20 cellular contexts compared by ENCODE assay signal in the genomic region with DNA sequence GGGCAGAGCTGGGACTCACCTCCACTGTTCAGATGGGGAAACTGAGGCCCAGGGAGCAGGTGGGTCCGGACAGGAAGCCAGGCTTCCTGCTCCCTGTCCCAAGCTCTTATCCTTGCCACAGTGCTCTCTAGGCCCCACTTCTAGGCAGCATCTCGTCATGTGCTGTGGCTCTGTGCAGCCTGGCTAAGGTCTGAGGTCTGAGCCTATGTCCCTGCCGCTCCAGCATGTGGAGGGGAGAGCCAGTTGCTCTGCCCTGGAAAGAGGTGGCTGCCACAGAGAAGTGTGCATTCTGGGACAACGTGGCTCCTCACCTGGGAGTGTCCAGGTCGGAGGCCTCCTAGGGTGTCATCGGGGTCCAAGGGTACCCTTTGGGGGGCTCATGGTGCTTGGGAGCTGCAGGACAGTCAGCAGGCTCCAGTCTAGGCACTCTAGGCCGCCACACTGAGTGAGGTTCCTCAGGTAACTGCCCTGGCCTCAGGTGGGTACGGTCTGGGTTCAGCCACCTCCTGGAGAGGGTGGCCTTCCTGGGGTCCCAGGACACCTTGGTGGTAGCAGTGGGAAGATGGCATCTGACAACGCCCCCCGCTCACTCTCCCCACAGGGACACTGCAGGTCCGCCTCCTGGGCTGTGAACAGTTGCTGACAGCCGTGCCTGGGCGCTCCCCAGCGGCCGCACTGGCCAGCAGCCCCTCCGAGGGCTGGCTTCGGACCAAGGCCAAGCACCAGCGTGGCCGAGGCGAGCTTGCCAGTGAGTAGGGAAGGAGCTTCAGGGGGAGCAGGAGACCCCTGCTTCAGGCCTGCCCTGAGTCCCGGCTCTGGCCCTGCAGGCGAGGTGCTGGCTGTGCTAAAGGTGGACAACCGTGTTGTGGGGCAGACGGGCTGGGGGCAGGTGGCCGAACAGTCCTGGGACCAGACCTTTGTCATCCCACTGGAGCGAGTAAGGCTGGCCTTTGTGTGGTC. TPM values are rescaled to one million over a fixed set of nuclear protein-coding genes. Genes with fewer than 3 reads are reported as not detected.
DNase-seq lines count a peak whose midpoint lies in the region; ATAC-seq, FAIRE-seq and TF ChIP-seq lines count a peak whose summit lies in the region.
"Had no signal": no experiment of that assay in that cellular context is flagged by ENCODE, and none has a peak within 500 bp of the region (broad histone marks: within the 10 kb centered on the region; RNA-seq: fewer than 3 reads in every experiment).

No MANE protein-coding gene starts in this region.

- no peak for ATAC-seq in activated naive CD8-positive, alpha-beta T cell treated with anti-CD3 and anti-CD28 coated beads, Interleukin-2, amount 10 ng/mL, durations not matched to agents 7 days and 5 days (ENCODE audit: low read depth)
- ATAC-seq: stimulated activated naive B cell treated with anti-CD40 and anti-IgM and Interleukin-4, amounts not matched to agents 10 μg/mL and 1 μg/mL and 100 μg/mL, for 72 hours had no signal

- no peak overlapping the region for H3K4me3 Mint-ChIP-seq in activated naive CD8-positive, alpha-beta T cell treated with anti-CD3 and anti-CD28 coated beads, Interleukin-2, amount 10 ng/mL, durations not matched to agents 7 days and 5 days
- H3K4me3 Mint-ChIP-seq in activated naive CD8-positive, alpha-beta T cell treated with anti-CD3 and anti-CD28 coated beads for 36 hours: no peak overlapping the region
- H3K4me3 Mint-ChIP-seq: stimulated activated naive B cell treated with anti-CD40 and anti-IgM and Interleukin-4, amounts not matched to agents 10 μg/mL and 1 μg/mL and 100 μg/mL, for 72 hours had no signal

- H3K27ac ChIP-seq in kidney (ENCODE audit: low read depth in 2 of 2, low read length in 2 of 2) (no peak overlapping the region), tibial artery (no peak overlapping the region)
- H3K27ac ChIP-seq: BLaER1 treated with 17β-estradiol and CSF1 and Interleukin-3, amounts not matched to agents 10 nM and 100 nM; RWPE1; tibial nerve had no signal

- no peaks in the 10 kb centered on the region for H3K9me3 ChIP-seq in kidney (ENCODE audit: control insufficient read depth in 1 of 2, low read length in 2 of 2)
- no peaks in the 10 kb centered on the region for H3K9me3 ChIP-seq in tibial artery
- H3K9me3 ChIP-seq: BLaER1 treated with 17β-estradiol and CSF1 and Interleukin-3, amounts not matched to agents 10 nM and 100 nM; tibial nerve had no signal

- H3K9me3 Mint-ChIP-seq in activated naive CD8-positive, alpha-beta T cell treated with anti-CD3 and anti-CD28 coated beads, Interleukin-2, amount 10 ng/mL, durations not matched to agents 7 days and 5 days: no peaks in the 10 kb centered on the region
- no peaks in the 10 kb centered on the region for H3K9me3 Mint-ChIP-seq in activated naive CD8-positive, alpha-beta T cell treated with anti-CD3 and anti-CD28 coated beads for 36 hours
- H3K9me3 Mint-ChIP-seq: stimulated activated naive B cell treated with anti-CD40 and anti-IgM and Interleukin-4, amounts not matched to agents 10 μg/mL and 1 μg/mL and 100 μg/mL, for 72 hours had no signal

- no peaks in the 10 kb centered on the region for H3K27me3 ChIP-seq in tibial artery
- H3K27me3 ChIP-seq: BLaER1 treated with 17β-estradiol and CSF1 and Interleukin-3, amounts not matched to agents 10 nM and 100 nM; tibial nerve had no signal

- H3K36me3 ChIP-seq in kidney (ENCODE audit: control insufficient read depth in 1 of 2, insufficient read depth in 2 of 2, low read length in 2 of 2) (no peaks in the 10 kb centered on the region), tibial artery (peaks cover 0 to 17% (median 0%) of the 10 kb centered on the region in 3 donors)

- no peaks in the 10 kb centered on the region for H3K27me3 Mint-ChIP-seq in activated naive CD8-positive, alpha-beta T cell treated with anti-CD3 and anti-CD28 coated beads, Interleukin-2, amount 10 ng/mL, durations not matched to agents 7 days and 5 days
- H3K27me3 Mint-ChIP-seq in activated naive CD8-positive, alpha-beta T cell treated with anti-CD3 and anti-CD28 coated beads for 36 hours: no peaks in the 10 kb centered on the region
- H3K27me3 Mint-ChIP-seq: stimulated activated naive B cell treated with anti-CD40 and anti-IgM and Interleukin-4, amounts not matched to agents 10 μg/mL and 1 μg/mL and 100 μg/mL, for 72 hours had no signal

- DNase-seq in activated naive CD8-positive, alpha-beta T cell treated with anti-CD3 and anti-CD28 coated beads, Interleukin-2, amount 10 ng/mL, durations not matched to agents 7 days and 5 days: peak; percentile 29
- DNase-seq in activated naive CD8-positive, alpha-beta T cell treated with anti-CD3 and anti-CD28 coated beads for 36 hours: no peak
- DNase-seq in kidney: peak; percentile 63
- peak; percentile 10 to 57 for DNase-seq in tibial artery
- DNase-seq in activated CD4-positive, alpha-beta T cell treated with anti-CD3 and anti-CD28 coated beads for 4 hours: no peak
- no peak for DNase-seq in activated effector memory CD4-positive, alpha-beta T cell treated with Interleukin-2 at 50 U/mL for 16 hours
- DNase-seq: activated naive CD4-positive, alpha-beta T cell treated with Interleukin-2 at 50 U/mL for 16 hours; activated T-cell treated with anti-CD3 and anti-CD28 coated beads for 4 hours; GF-D8; KBM-7; MV-4-11; NCI-H1930; stimulated activated CD4-positive, alpha-beta T cell treated with anti-CD3 and anti-CD28 coated beads, Interleukin-15, amount 100 ng/mL, for 24 hours; stimulated activated naive B cell treated with anti-CD40 and anti-IgM and Interleukin-4, amounts not matched to agents 10 μg/mL and 1 μg/mL and 100 μg/mL, for 72 hours had no signal

- POLR2A ChIA-PET in activated naive CD8-positive, alpha-beta T cell treated with anti-CD3 and anti-CD28 coated beads, Interleukin-2, amount 10 ng/mL, durations not matched to agents 7 days and 5 days (lab: Charles Lee): interaction anchor here (1.7 kb wide), 1 partner anchor 11 kb away, joined by 6 read pairs; a partner anchor contains a TSS

- intact Hi-C loops in kidney (cut with DNase I): no loop called here
- intact Hi-C loops in tibial artery (cut with DNase I; ENCODE audit: low total_unique reads): no loop called here

- H3K4me1 Mint-ChIP-seq in activated naive CD8-positive, alpha-beta T cell treated with anti-CD3 and anti-CD28 coated beads, Interleukin-2, amount 10 ng/mL, durations not matched to agents 7 days and 5 days: no peaks in the 10 kb centered on the region
- no peaks in the 10 kb centered on the region for H3K4me1 Mint-ChIP-seq in activated naive CD8-positive, alpha-beta T cell treated with anti-CD3 and anti-CD28 coated beads for 36 hours
- H3K4me1 Mint-ChIP-seq: stimulated activated naive B cell treated with anti-CD40 and anti-IgM and Interleukin-4, amounts not matched to agents 10 μg/mL and 1 μg/mL and 100 μg/mL, for 72 hours had no signal

- H3K4me1 ChIP-seq in kidney (ENCODE audit: control insufficient read depth in 1 of 2, insufficient read depth in 1 of 2, low read depth in 1 of 2, low read length in 2 of 2) (no peaks in the 10 kb centered on the region), tibial artery (no peaks in the 10 kb centered on the region)
- H3K4me1 ChIP-seq: tibial nerve had no signal

- H3K9ac ChIP-seq in kidney (ENCODE audit: low read length in 2 of 2): no peak overlapping the region
- H3K9ac ChIP-seq: BLaER1 treated with 17β-estradiol and CSF1 and Interleukin-3, amounts not matched to agents 10 nM and 100 nM had no signal

- no peaks in the 10 kb centered on the region for H3K36me3 Mint-ChIP-seq in activated naive CD8-positive, alpha-beta T cell treated with anti-CD3 and anti-CD28 coated beads, Interleukin-2, amount 10 ng/mL, durations not matched to agents 7 days and 5 days
- H3K36me3 Mint-ChIP-seq in activated naive CD8-positive, alpha-beta T cell treated with anti-CD3 and anti-CD28 coated beads for 36 hours: no peaks in the 10 kb centered on the region

- H3K4me3 ChIP-seq in kidney (ENCODE audit: low read length in 2 of 2): no peak overlapping the region
- no peak overlapping the region for H3K4me3 ChIP-seq in tibial artery
- H3K4me3 ChIP-seq: BLaER1 treated with 17β-estradiol and CSF1 and Interleukin-3, amounts not matched to agents 10 nM and 100 nM; tibial nerve had no signal

- no peak overlapping the region for H3K27ac Mint-ChIP-seq in activated naive CD8-positive, alpha-beta T cell treated with anti-CD3 and anti-CD28 coated beads, Interleukin-2, amount 10 ng/mL, durations not matched to agents 7 days and 5 days
- no peak overlapping the region for H3K27ac Mint-ChIP-seq in activated naive CD8-positive, alpha-beta T cell treated with anti-CD3 and anti-CD28 coated beads for 36 hours
- H3K27ac Mint-ChIP-seq: stimulated activated naive B cell treated with anti-CD40 and anti-IgM and Interleukin-4, amounts not matched to agents 10 μg/mL and 1 μg/mL and 100 μg/mL, for 72 hours had no signal

- TF ChIP-seq CTCF in kidney (IDR thresholded peaks at IDR 0.05; ENCODE audit: borderline replicate concordance, extremely low read depth, insufficient read depth) (no peak), tibial artery (IDR thresholded peaks at IDR 0.05) (no peak)

- FAIRE-seq in kidney (lab: Jason Lieb, UNC): no peak
- FAIRE-seq: colon, endothelial cell of umbilical vein, GM12891 had no signal

RNA-seq across cellular contexts. Expression of a gene that starts 10.4 kb away (rescaled TPM):
- 1 to 10 TPM; 7.4 to 9.6 TPM for total RNA-seq in activated naive CD8-positive, alpha-beta T cell treated with anti-CD3 and anti-CD28 coated beads, Interleukin-2, amount 10 ng/mL, durations not matched to agents 7 days and 5 days
- total RNA-seq in activated naive CD8-positive, alpha-beta T cell treated with anti-CD3 and anti-CD28 coated beads for 36 hours: 1 to 10 TPM; 7.2 to 7.8 TPM
- total RNA-seq in kidney: 14.7 TPM
- 3.9 TPM for polyA plus RNA-seq in kidney (ENCODE audit: insufficient read depth, low read depth, low replicate concordance)

RNA-seq across cellular contexts. Expression of a gene that starts 11.2 kb away (rescaled TPM):
- 10 to 100 TPM; 64.1 to 68.9 TPM for total RNA-seq in activated naive CD8-positive, alpha-beta T cell treated with anti-CD3 and anti-CD28 coated beads, Interleukin-2, amount 10 ng/mL, durations not matched to agents 7 days and 5 days
- total RNA-seq in activated naive CD8-positive, alpha-beta T cell treated with anti-CD3 and anti-CD28 coated beads for 36 hours: 10 to 100 TPM; 47.1 to 52.6 TPM
- total RNA-seq in kidney: 39.9 TPM
- polyA plus RNA-seq in kidney (ENCODE audit: insufficient read depth, low read depth, low replicate concordance): 54.7 TPM

RNA-seq across cellular contexts. Expression of a gene that starts 23.7 kb away (rescaled TPM):
- 100 to 1,000 TPM; 411 to 415 TPM for total RNA-seq in activated naive CD8-positive, alpha-beta T cell treated with anti-CD3 and anti-CD28 coated beads, Interleukin-2, amount 10 ng/mL, durations not matched to agents 7 days and 5 days
- total RNA-seq in activated naive CD8-positive, alpha-beta T cell treated with anti-CD3 and anti-CD28 coated beads for 36 hours: 100 to 1,000 TPM; 953 to 971 TPM
- 247 TPM for total RNA-seq in kidney
- 127 TPM for polyA plus RNA-seq in kidney (ENCODE audit: insufficient read depth, low read depth, low replicate concordance)

RNA-seq across cellular contexts. Expression of a gene that starts 56.1 kb away (rescaled TPM):
- 10 to 100 TPM; 37.7 to 40.4 TPM for total RNA-seq in activated naive CD8-positive, alpha-beta T cell treated with anti-CD3 and anti-CD28 coated beads, Interleukin-2, amount 10 ng/mL, durations not matched to agents 7 days and 5 days
- total RNA-seq in activated naive CD8-positive, alpha-beta T cell treated with anti-CD3 and anti-CD28 coated beads for 36 hours: 10 to 100 TPM; 34.3 to 38.1 TPM
- 76.6 TPM for total RNA-seq in kidney
- polyA plus RNA-seq in kidney (ENCODE audit: insufficient read depth, low read depth, low replicate concordance): 98.6 TPM

RNA-seq across cellular contexts. Expression of a gene that starts 59.0 kb away (rescaled TPM):
- total RNA-seq in activated naive CD8-positive, alpha-beta T cell treated with anti-CD3 and anti-CD28 coated beads, Interleukin-2, amount 10 ng/mL, durations not matched to agents 7 days and 5 days: 10 to 100 TPM; 27.1 to 29.2 TPM
- 10 to 100 TPM; 13.7 to 14.4 TPM for total RNA-seq in activated naive CD8-positive, alpha-beta T cell treated with anti-CD3 and anti-CD28 coated beads for 36 hours
- 43.2 TPM for total RNA-seq in kidney
- polyA plus RNA-seq in kidney (ENCODE audit: insufficient read depth, low read depth, low replicate concordance): 31.1 TPM

Comparison
In these comparisons a context has a peak if more than half of its experiments do, and no peak if none do; other contexts are left out.
1. DNase-seq: peak in activated naive CD8-positive, alpha-beta T cell treated with anti-CD3 and anti-CD28 coated beads, Interleukin-2, amount 10 ng/mL, durations not matched to agents 7 days and 5 days (single experiment), kidney (single experiment) and tibial artery (2 of 2); none in activated naive CD8-positive, alpha-beta T cell treated with anti-CD3 and anti-CD28 coated beads for 36 hours (single experiment), activated CD4-positive, alpha-beta T cell treated with anti-CD3 and anti-CD28 coated beads for 4 hours (0 of 2) and activated effector memory CD4-positive, alpha-beta T cell treated with Interleukin-2 at 50 U/mL for 16 hours (single experiment).